In genomic region chr12:98645572-98646067, GRCh38 we compare ENCODE assay signal across 8 cellular contexts. TPM values are rescaled to one million over a fixed set of nuclear protein-coding genes. Genes with fewer than 3 reads are reported as not detected.
DNase-seq lines count a peak whose midpoint lies in the region; ATAC-seq and TF ChIP-seq lines count a peak whose summit lies in the region.

No MANE protein-coding gene starts in this region.

- POLR2A ChIA-PET in Caco-2 (lab: Charles Lee), result no interaction called here

- BruUV-seq in Caco-2 (replicated peaks; lab: Mats Ljungman, UMichigan), result no TSS peak

- H3K27me3 ChIP-seq in Caco-2 (replicated peaks; ENCODE audit: control insufficient read depth, insufficient read depth, low read length), result no peaks in the 10 kb centered on the region
- H3K27me3 ChIP-seq in osteoblast (ENCODE audit: insufficient read depth, low read length), result no peaks in the 10 kb centered on the region

- H4K20me1 ChIP-seq in osteoblast (ENCODE audit: insufficient read depth, low read length), result peaks cover 5% of the 10 kb centered on the region

- H3K9me3 Mint-ChIP-seq in Caco-2 (ENCODE audit: unreplicated experiment), result no peaks in the 10 kb centered on the region

- peak overlapping the region; percentile 92 for H3K4me2 ChIP-seq in osteoblast (ENCODE audit: insufficient read depth, low read length)

- DNase-seq in Caco-2 (peak in 1 of 2 experiments; percentile 34), LoVo (ENCODE audit: low spot score) (peak; percentile 30), head of caudate nucleus (peak in 39 of 42 donors; percentile 3 to 61 (median 33)), osteoblast (ENCODE audit: insufficient read length, low spot score, missing footprints) (peak; percentile 78), ureter (ENCODE audit: low spot score) (no peak)
- peak; percentile 9 for DNase-seq in activated T-helper 9 cell treated with anti-CD3 and anti-CD28 coated beads, Interleukin-2, amount 50 U/mL, for 16 hours (ENCODE audit: low read depth)

- H3K4me3 Mint-ChIP-seq in Caco-2 (ENCODE audit: unreplicated experiment), result peak overlapping the region; percentile 86

- ATAC-seq in GM21423 (IDR thresholded peaks at IDR 0.05; ENCODE audit: unreplicated experiment), result peak; percentile 1
- no peak for ATAC-seq in GM21390 (IDR thresholded peaks at IDR 0.05; ENCODE audit: unreplicated experiment)

- peaks cover 7% of the 10 kb centered on the region for H3K4me1 Mint-ChIP-seq in Caco-2 (ENCODE audit: low read depth, unreplicated experiment)

- peak overlapping the region; percentile 89 for H3K27ac ChIP-seq in osteoblast (ENCODE audit: low read depth, low read length)

- no peaks in the 10 kb centered on the region for H3K27me3 Mint-ChIP-seq in Caco-2 (ENCODE audit: insufficient read depth, unreplicated experiment)

- peak overlapping the region; percentile 75 for H3K27ac Mint-ChIP-seq in Caco-2 (ENCODE audit: unreplicated experiment)

- H3K79me2 ChIP-seq in osteoblast (ENCODE audit: insufficient read depth, low read length), result peaks cover 86% of the 10 kb centered on the region

- H3K36me3 ChIP-seq in Caco-2 (ENCODE audit: control insufficient read depth, insufficient read depth, low read length), result no peaks in the 10 kb centered on the region
- peaks cover 19% of the 10 kb centered on the region for H3K36me3 ChIP-seq in osteoblast (ENCODE audit: insufficient read depth, low read length)

- intact Hi-C loops in Caco-2 (cut with micrococcal nuclease; ENCODE audit: unreplicated experiment), result loop anchor here (1.0 to 2.0 kb wide), 3 partner anchors 39 to 79 kb away; partner anchors contain the start of gene SLC25A3
- intact Hi-C loops in head of caudate nucleus (cut with DNase I), result loop anchor here (2.0 to 5.0 kb wide), 2 partner anchors 51 to 128 kb away; partner anchors contain the start of gene TMPO

- peaks cover 4% of the 10 kb centered on the region; the same call in 1 of the 2 replicates for H3K4me1 ChIP-seq in Caco-2
- peaks cover 11% of the 10 kb centered on the region for H3K4me1 ChIP-seq in osteoblast (ENCODE audit: insufficient read depth, low read length)

- H3K9me3 ChIP-seq in Caco-2 (no peaks in the 10 kb centered on the region), osteoblast (ENCODE audit: low read depth, low read length) (no peaks in the 10 kb centered on the region)

- peaks cover 23% of the 10 kb centered on the region for H3K36me3 Mint-ChIP-seq in Caco-2 (ENCODE audit: insufficient read depth, unreplicated experiment)

- CTCF ChIA-PET in Caco-2 (lab: Charles Lee), result no interaction called here

- peak overlapping the region; percentile 91 for H2AFZ ChIP-seq in osteoblast (ENCODE audit: low read length)

- peak overlapping the region; percentile 95 for H3K4me3 ChIP-seq in Caco-2 (ENCODE audit: low read depth, low read length)
- peak overlapping the region; percentile 95 for H3K4me3 ChIP-seq in osteoblast (ENCODE audit: insufficient read depth, low read length)

- no peak for TF ChIP-seq CTCF in Caco-2 (IDR thresholded peaks at IDR 0.05; ENCODE audit: insufficient read depth in 1 of 2, low read depth in 1 of 2, low read length in 1 of 2, severe bottlenecking in 1 of 2, unreplicated experiment in 1 of 2)
- TF ChIP-seq CTCF in osteoblast (IDR thresholded peaks at IDR 0.05; ENCODE audit: extremely low read depth, low read depth, low read length), result no peak

RNA-seq across cellular contexts. Expression of gene APAF1, which starts 0.5 kb away (rescaled TPM):
- total RNA-seq in Caco-2 (2022) (13.4 and 16.5 TPM in 2 replicates), osteoblast (15.2 and 21.8 TPM in 2 replicates), ureter (19.2 TPM)

RNA-seq across cellular contexts. Expression of gene IKBIP, which starts 1.0 kb away (rescaled TPM):
- total RNA-seq in Caco-2 (2022) (9.9 and 10.9 TPM in 2 replicates), osteoblast (47.4 and 57.8 TPM in 2 replicates), ureter (8.1 TPM)

RNA-seq across cellular contexts. Expression of gene SLC25A3, which starts 52.1 kb away (rescaled TPM):
- 888 and 920 TPM in 2 replicates for total RNA-seq in Caco-2 (2022)
- 682 and 771 TPM in 2 replicates for total RNA-seq in osteoblast
- total RNA-seq in ureter, result 378 TPM
